20 cellular contexts compared by ENCODE assay signal in the genomic region with DNA sequence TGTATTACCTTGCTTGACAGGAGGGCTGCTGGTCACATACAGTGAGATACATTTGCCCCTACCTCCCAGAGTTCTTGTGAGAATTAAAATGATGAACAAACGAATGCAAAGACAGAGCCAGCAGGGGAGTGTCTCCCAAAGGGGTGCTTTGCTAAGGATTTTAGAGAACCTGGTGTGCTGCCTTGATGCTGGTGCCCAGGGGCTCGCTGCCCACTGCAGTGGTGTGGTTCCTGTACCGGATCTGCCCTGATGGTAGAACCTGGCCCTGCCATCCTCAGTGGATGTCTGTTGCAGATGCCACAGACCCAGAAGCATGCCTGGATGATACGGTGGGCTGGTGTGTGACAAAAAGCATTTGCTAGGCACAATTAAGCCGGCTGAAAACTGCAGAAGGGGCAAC.
"Had no signal": no experiment of that assay in that cellular context is flagged by ENCODE, and none has a peak within 500 bp of the region (broad histone marks: within the 10 kb centered on the region; RNA-seq: fewer than 3 reads in every experiment).

No MANE protein-coding gene starts in this region.

- H3K27ac Mint-ChIP-seq: activated CD4-positive, alpha-beta memory T cell treated with anti-CD3 and anti-CD28 coated beads, Interleukin-2, amount 10 ng/mL, durations not matched to agents 7 days and 5 days; activated T-cell treated with anti-CD3 and anti-CD28 coated beads, Interleukin-2, amount 50 U/mL, for 24 hours; immature natural killer cell; stimulated activated memory B cell treated with anti-CD40 and anti-IgM and Interleukin-4, amounts not matched to agents 10 μg/mL and 1 μg/mL and 100 μg/mL, for 72 hours had no signal

- H3K4me3 ChIP-seq: adrenal gland, lower lobe of right lung, pancreas, thyroid gland had no signal

- H3K9me3 Mint-ChIP-seq: activated CD4-positive, alpha-beta memory T cell treated with anti-CD3 and anti-CD28 coated beads, Interleukin-2, amount 10 ng/mL, durations not matched to agents 7 days and 5 days; activated T-cell treated with anti-CD3 and anti-CD28 coated beads, Interleukin-2, amount 50 U/mL, for 24 hours had no signal

- DNase-seq: activated CD4-positive, alpha-beta memory T cell treated with anti-CD3 and anti-CD28 coated beads, Interleukin-2, amount 10 ng/mL, durations not matched to agents 7 days and 5 days; activated CD4-positive, alpha-beta T cell treated with anti-CD3 and anti-CD28 coated beads for 1 hour; activated effector memory CD4-positive, alpha-beta T cell treated with Interleukin-2 at 50 U/mL for 16 hours; activated naive CD4-positive, alpha-beta T cell treated with anti-CD3 and anti-CD28 coated beads, Interleukin-2, amount 50 U/mL, for 16 hours; activated T-cell treated with anti-CD3 and anti-CD28 coated beads, Interleukin-2, amount 50 U/mL, for 24 hours; central memory CD4-positive, alpha-beta T cell; cortex of kidney; effector CD8-positive, alpha-beta T cell; foreskin melanocyte; immature natural killer cell; lower lobe of right lung; midbrain; pancreas; stimulated activated CD4-positive, alpha-beta T cell treated with anti-CD3 and anti-CD28 coated beads, Interleukin-12 subunit alpha, Interleukin-12 subunit beta, amount 100 ng/mL, for 4 hours; stimulated activated CD4-positive, alpha-beta T cell treated with anti-CD3 and anti-CD28 coated beads, Interleukin-2, amount 100 ng/mL, for 24 hours; T-helper 1 cell; thyroid gland had no signal

- H3K36me3 ChIP-seq: adrenal gland, lower lobe of right lung, pancreas, thyroid gland had no signal

- H3K4me3 Mint-ChIP-seq: activated CD4-positive, alpha-beta memory T cell treated with anti-CD3 and anti-CD28 coated beads, Interleukin-2, amount 10 ng/mL, durations not matched to agents 7 days and 5 days; activated T-cell treated with anti-CD3 and anti-CD28 coated beads, Interleukin-2, amount 50 U/mL, for 24 hours; immature natural killer cell; neural crest cell; stimulated activated memory B cell treated with anti-CD40 and anti-IgM and Interleukin-4, amounts not matched to agents 10 μg/mL and 1 μg/mL and 100 μg/mL, for 72 hours had no signal

- H3K9me3 ChIP-seq: adrenal gland, pancreas, thyroid gland had no signal

- H3K27me3 ChIP-seq: adrenal gland, pancreas, thyroid gland had no signal

- H3K27ac ChIP-seq: lower lobe of right lung, pancreas, thyroid gland had no signal
